26 cellular contexts compared by ENCODE assay signal in genomic region chr3:122263058-122263457, GRCh38.
"Had no signal": no experiment of that assay in that cellular context is flagged by ENCODE, and none has a peak within 500 bp of the region (broad histone marks: within the 10 kb centered on the region; RNA-seq: fewer than 3 reads in every experiment).

No MANE protein-coding gene starts in this region.

- H3K27me3 Mint-ChIP-seq: activated T-helper 17 cell treated with anti-CD3 and anti-CD28 coated beads, Interleukin-2, amount 50 U/mL, for 72 hours had no signal

- H3K9me3 Mint-ChIP-seq: activated T-cell treated with anti-CD3 and anti-CD28 coated beads, Interleukin-2, amount 50 U/mL, for 24 hours; activated T-helper 17 cell treated with anti-CD3 and anti-CD28 coated beads, Interleukin-2, amount 50 U/mL, for 72 hours; central memory CD8-positive, alpha-beta T cell; effector memory CD8-positive, alpha-beta T cell; natural killer cell treated with Interleukin-12 subunit alpha and Interleukin-12 subunit beta and Interleukin-15 and Interleukin-18, amount 100 ng/mL, for 72 hours; stimulated activated effector memory CD8-positive, alpha-beta T cell treated with anti-CD3 and anti-CD28 coated beads, Interleukin-12 subunit alpha, Interleukin-12 subunit beta, amount 100 ng/mL, for 72 hours; stimulated activated naive CD8-positive, alpha-beta T cell treated with anti-CD3 and anti-CD28 coated beads, Interleukin-15, amount 100 ng/mL, for 72 hours had no signal

- FAIRE-seq: colon had no signal

- H3K4me3 ChIP-seq: adrenal gland, breast epithelium, esophagus squamous epithelium, gastrocnemius medialis, right lobe of liver, skin epidermis, suprapubic skin, tibial nerve had no signal

- H3K27ac Mint-ChIP-seq: activated CD4-positive, alpha-beta T cell treated with anti-CD3 and anti-CD28 coated beads for 36 hours; activated naive CD8-positive, alpha-beta T cell; activated T-cell treated with anti-CD3 and anti-CD28 coated beads, Interleukin-2, amount 50 U/mL, for 24 hours; activated T-helper 17 cell treated with anti-CD3 and anti-CD28 coated beads, Interleukin-2, amount 50 U/mL, for 72 hours; effector memory CD8-positive, alpha-beta T cell; natural killer cell treated with Interleukin-12 subunit alpha and Interleukin-12 subunit beta and Interleukin-15 and Interleukin-18, amount 100 ng/mL, for 72 hours; stimulated activated effector memory CD8-positive, alpha-beta T cell treated with anti-CD3 and anti-CD28 coated beads, Interleukin-12 subunit alpha, Interleukin-12 subunit beta, amount 100 ng/mL, for 72 hours; stimulated activated naive CD8-positive, alpha-beta T cell treated with anti-CD3 and anti-CD28 coated beads, Interleukin-15, amount 100 ng/mL, for 72 hours had no signal

- DNase-seq: activated CD4-positive, alpha-beta T cell treated with anti-CD3 and anti-CD28 coated beads for 36 hours; activated CD4-positive, alpha-beta T cell treated with anti-CD3 and anti-CD28 coated beads, Interleukin-2, amount 50 U/mL, for 4 hours; activated CD8-positive, alpha-beta memory T cell treated with anti-CD3 and anti-CD28 coated beads for 24 hours; activated CD8-positive, alpha-beta memory T cell treated with anti-CD3 and anti-CD28 coated beads, Interleukin-2, amount 50 U/mL, for 4 hours; activated T-cell treated with anti-CD3 and anti-CD28 coated beads, Interleukin-2, amount 50 U/mL, for 24 hours; adrenal gland; effector memory CD8-positive, alpha-beta T cell; esophagus squamous epithelium; gastrocnemius medialis; head of caudate nucleus; hypothalamus; kidney glomerular epithelial cell; right lobe of liver; stimulated activated CD4-positive, alpha-beta T cell treated with anti-CD3 and anti-CD28 coated beads, Interleukin-1b, Interleukin-23, amount 100 ng/mL, for 48 hours; stimulated activated naive CD8-positive, alpha-beta T cell treated with anti-CD3 and anti-CD28 coated beads, Interleukin-15, amount 100 ng/mL, for 72 hours; T-helper 9 cell had no signal

- H3K9me3 ChIP-seq: adrenal gland, breast epithelium, esophagus squamous epithelium, gastrocnemius medialis, right lobe of liver, suprapubic skin, tibial nerve had no signal

- H3K27ac ChIP-seq: adrenal gland, breast epithelium, esophagus squamous epithelium, gastrocnemius medialis, right lobe of liver, skin epidermis, suprapubic skin, tibial nerve had no signal

- ATAC-seq: activated CD4-positive, alpha-beta T cell treated with anti-CD3 and anti-CD28 coated beads for 36 hours; activated T-helper 17 cell treated with anti-CD3 and anti-CD28 coated beads, Interleukin-2, amount 50 U/mL, for 72 hours; effector memory CD8-positive, alpha-beta T cell; gastrocnemius medialis; natural killer cell treated with Interleukin-12 subunit alpha and Interleukin-12 subunit beta and Interleukin-15 and Interleukin-18, amount 100 ng/mL, for 72 hours; right lobe of liver; stimulated activated effector memory CD8-positive, alpha-beta T cell treated with anti-CD3 and anti-CD28 coated beads, Interleukin-12 subunit alpha, Interleukin-12 subunit beta, amount 100 ng/mL, for 72 hours; stimulated activated naive CD8-positive, alpha-beta T cell treated with anti-CD3 and anti-CD28 coated beads, Interleukin-15, amount 100 ng/mL, for 72 hours had no signal

- H3K4me3 Mint-ChIP-seq: activated CD4-positive, alpha-beta T cell treated with anti-CD3 and anti-CD28 coated beads for 36 hours; activated naive CD8-positive, alpha-beta T cell; activated T-cell treated with anti-CD3 and anti-CD28 coated beads, Interleukin-2, amount 50 U/mL, for 24 hours; activated T-helper 17 cell treated with anti-CD3 and anti-CD28 coated beads, Interleukin-2, amount 50 U/mL, for 72 hours; central memory CD8-positive, alpha-beta T cell; effector memory CD8-positive, alpha-beta T cell; natural killer cell treated with Interleukin-12 subunit alpha and Interleukin-12 subunit beta and Interleukin-15 and Interleukin-18, amount 100 ng/mL, for 72 hours; stimulated activated effector memory CD8-positive, alpha-beta T cell treated with anti-CD3 and anti-CD28 coated beads, Interleukin-12 subunit alpha, Interleukin-12 subunit beta, amount 100 ng/mL, for 72 hours; stimulated activated naive CD8-positive, alpha-beta T cell treated with anti-CD3 and anti-CD28 coated beads, Interleukin-15, amount 100 ng/mL, for 72 hours had no signal

- H3K36me3 Mint-ChIP-seq: activated naive CD8-positive, alpha-beta T cell; stimulated activated effector memory CD8-positive, alpha-beta T cell treated with anti-CD3 and anti-CD28 coated beads, Interleukin-12 subunit alpha, Interleukin-12 subunit beta, amount 100 ng/mL, for 72 hours had no signal

- H3K36me3 ChIP-seq: adrenal gland, breast epithelium, esophagus squamous epithelium, gastrocnemius medialis, right lobe of liver, suprapubic skin, tibial nerve had no signal

- H3K4me1 ChIP-seq: adrenal gland, breast epithelium, gastrocnemius medialis, right lobe of liver had no signal

- H3K27me3 ChIP-seq: adrenal gland, breast epithelium, esophagus squamous epithelium, gastrocnemius medialis, right lobe of liver, tibial nerve had no signal
